Comparison of ENCODE assay signal across 28 cellular contexts in the genomic region with DNA sequence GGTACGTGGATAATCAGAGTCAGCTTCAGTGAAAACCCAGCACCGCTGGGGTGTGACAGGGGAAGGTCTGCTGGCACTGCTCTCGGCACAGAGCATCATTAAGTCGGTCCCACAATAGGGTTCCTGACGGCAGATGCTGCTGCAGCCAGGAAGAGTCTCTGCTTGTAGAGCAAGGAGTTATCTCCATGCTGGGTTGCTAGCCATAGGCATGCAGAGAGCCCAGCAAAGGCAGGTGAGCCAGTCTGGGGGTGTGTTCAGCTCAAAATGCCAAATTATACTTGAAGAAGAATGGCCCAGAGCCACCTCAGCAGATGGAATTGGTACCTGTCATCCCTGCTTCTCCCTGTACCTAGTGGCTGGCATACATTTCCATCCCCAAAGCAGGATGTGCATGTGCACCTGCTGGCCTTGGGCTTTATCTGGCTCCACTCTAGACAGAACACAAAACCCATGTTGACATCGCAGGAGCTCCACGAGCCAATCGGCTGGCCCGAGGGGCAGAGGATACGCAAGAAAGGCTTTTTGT.
"Had no signal": no experiment of that assay in that cellular context is flagged by ENCODE, and none has a peak within 500 bp of the region (broad histone marks: within the 10 kb centered on the region; RNA-seq: fewer than 3 reads in every experiment).

No MANE protein-coding gene starts in this region.

- ATAC-seq: activated CD4-positive, CD25-positive, alpha-beta regulatory T cell treated with anti-CD3 and anti-CD28 coated beads, Interleukin-2, amount 50 U/mL, for 24 hours; foreskin keratinocyte; heart left ventricle; left lung had no signal

- H3K9me3 ChIP-seq: heart left ventricle, left lung, pancreas, prostate gland, suprapubic skin, tibial nerve had no signal

- H3K27ac Mint-ChIP-seq: nephron; T-helper 1 cell treated with Interleukin-12 subunit alpha and Interleukin-12 subunit beta and Interleukin-4 antibody, amounts not matched to agents 30 μg/mL and 1 μg/mL, for 36 hours had no signal

- H3K4me1 Mint-ChIP-seq: central memory CD8-positive, alpha-beta T cell; nephron had no signal

- H3K9me3 Mint-ChIP-seq: central memory CD8-positive, alpha-beta T cell had no signal

- H3K4me1 ChIP-seq: foreskin keratinocyte, left lung, pancreas, prostate gland, suprapubic skin had no signal

- H3K36me3 ChIP-seq: heart left ventricle, left lung, pancreas, prostate gland, suprapubic skin, tibial nerve, WERI-Rb-1 had no signal

- H3K27ac ChIP-seq: foreskin keratinocyte, heart left ventricle, left lung, pancreas, prostate gland, suprapubic skin, tibial nerve, WERI-Rb-1 had no signal

- H3K27me3 ChIP-seq: foreskin keratinocyte, heart left ventricle, left lung, pancreas, suprapubic skin, tibial nerve had no signal

- H3K4me3 Mint-ChIP-seq: central memory CD8-positive, alpha-beta T cell; nephron; T-helper 1 cell treated with Interleukin-12 subunit alpha and Interleukin-12 subunit beta and Interleukin-4 antibody, amounts not matched to agents 30 μg/mL and 1 μg/mL, for 36 hours had no signal

- H3K4me3 ChIP-seq: coronary artery, heart left ventricle, left lung, lung, pancreas, prostate gland, suprapubic skin, tibial nerve had no signal

- DNase-seq: activated CD4-positive, alpha-beta T cell treated with anti-CD3 and anti-CD28 coated beads for 48 hours; activated CD4-positive, alpha-beta T cell treated with anti-CD3 and anti-CD28 coated beads, Interleukin-2, amount 50 U/mL, for 48 hours; activated CD8-positive, alpha-beta memory T cell treated with anti-CD3 and anti-CD28 coated beads for 24 hours; activated gamma-delta T cell; activated naive CD4-positive, alpha-beta T cell treated with anti-CD3 and anti-CD28 coated beads, Interleukin-2, amount 50 U/mL, for 16 hours; activated T-cell treated with anti-CD3 and anti-CD28 coated beads, Interleukin-2, amount 50 U/mL, for 1 hour; amygdala; foreskin keratinocyte; heart left ventricle; kidney glomerular epithelial cell; left lung; pancreas; retina; stimulated activated CD4-positive, alpha-beta T cell treated with anti-CD3 and anti-CD28 coated beads, Interleukin-15, amount 100 ng/mL, for 24 hours; stimulated activated CD4-positive, alpha-beta T cell treated with anti-CD3 and anti-CD28 coated beads, Interleukin-2, amount 100 ng/mL, for 24 hours; stimulated activated naive CD4-positive, alpha-beta T cell; SW 1271; T-helper 9 cell; WERI-Rb-1 had no signal
